ENCODE assay signal across 22 cellular contexts in the genomic region with DNA sequence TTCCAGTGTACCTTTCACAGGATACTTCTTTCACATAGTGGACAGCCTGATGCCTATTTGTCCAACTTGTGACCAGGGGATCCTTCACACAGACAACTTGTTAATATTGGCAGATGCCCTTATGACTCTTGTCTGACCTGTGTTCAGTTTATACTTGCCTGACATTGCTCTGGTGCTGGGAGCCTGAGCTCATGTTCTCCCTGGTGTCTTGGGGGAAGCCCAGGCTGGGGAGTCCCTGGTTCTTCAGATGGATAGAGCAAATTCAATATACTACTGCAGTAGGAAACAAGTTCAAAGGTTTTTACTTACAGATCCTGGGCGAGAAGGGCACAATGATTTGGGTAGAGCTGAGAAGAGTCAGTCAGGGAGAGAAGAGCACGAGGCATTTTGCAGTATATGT.
"Had no signal": no experiment of that assay in that cellular context is flagged by ENCODE, and none has a peak within 500 bp of the region (broad histone marks: within the 10 kb centered on the region; RNA-seq: fewer than 3 reads in every experiment).

No MANE protein-coding gene starts in this region.

- H3K4me2 ChIP-seq: smooth muscle cell had no signal

- H3K27me3 ChIP-seq: breast epithelium, esophagus muscularis mucosa, left lung, sigmoid colon, testis had no signal

- ATAC-seq: left lung; naive thymus-derived CD4-positive, alpha-beta T cell; stimulated activated memory B cell treated with anti-CD40 and anti-IgM and Interleukin-4, amounts not matched to agents 10 μg/mL and 1 μg/mL and 100 μg/mL, for 72 hours had no signal

- H3K4me1 ChIP-seq: breast epithelium, esophagus muscularis mucosa, left lung, sigmoid colon, testis had no signal

- H3K36me3 ChIP-seq: esophagus muscularis mucosa, left lung, sigmoid colon had no signal

- H3K9me3 ChIP-seq: left lung, sigmoid colon, testis had no signal

- H3K4me3 ChIP-seq: breast epithelium, coronary artery, esophagus muscularis mucosa, left lung, lung, sigmoid colon, smooth muscle cell, testis had no signal

- DNase-seq: activated B cell treated with CpG ODN at 0.5 μM for 24 hours; activated CD4-positive, alpha-beta memory T cell treated with anti-CD3 and anti-CD28 coated beads for 36 hours; activated CD4-positive, alpha-beta T cell treated with anti-CD3 and anti-CD28 coated beads for 4 hours; activated naive CD4-positive, alpha-beta T cell treated with Interleukin-2 at 50 U/mL for 16 hours; activated naive CD8-positive, alpha-beta T cell treated with anti-CD3 and anti-CD28 coated beads for 36 hours; activated T-cell treated with anti-CD3 and anti-CD28 coated beads, Interleukin-2, amount 50 U/mL, for 48 hours; glutamatergic neuron; hippocampal formation; kidney glomerular epithelial cell; left lung; naive thymus-derived CD4-positive, alpha-beta T cell; retina; sigmoid colon; stimulated activated CD4-positive, alpha-beta T cell treated with anti-CD3 and anti-CD28 coated beads, Interleukin-15, amount 100 ng/mL, for 24 hours; testis; trophoblast cell had no signal

- H3K27ac ChIP-seq: breast epithelium, coronary artery, esophagus muscularis mucosa, left lung, sigmoid colon, testis had no signal
